In genomic region chr5:84673785-84674184, GRCh38 we compare ENCODE assay signal across 30 cellular contexts.
"Had no signal": no experiment of that assay in that cellular context is flagged by ENCODE, and none has a peak within 500 bp of the region (broad histone marks: within the 10 kb centered on the region; RNA-seq: fewer than 3 reads in every experiment).

No MANE protein-coding gene starts in this region.

- H3K27me3 ChIP-seq: brain microvascular endothelial cell, colonic mucosa, esophagus squamous epithelium had no signal

- H3K36me3 ChIP-seq: brain microvascular endothelial cell, colonic mucosa, esophagus squamous epithelium, WERI-Rb-1 had no signal

- ATAC-seq: activated CD4-positive, CD25-positive, alpha-beta regulatory T cell treated with anti-CD3 and anti-CD28 coated beads, Interleukin-2, amount 50 U/mL, for 24 hours; activated CD8-positive, alpha-beta T cell treated with anti-CD3 and anti-CD28 coated beads for 36 hours; activated T-cell treated with anti-CD3 and anti-CD28 coated beads, Interleukin-2, amount 50 U/mL, for 4 hours; activated T-helper 17 cell treated with anti-CD3 and anti-CD28 coated beads, Interleukin-2, amount 50 U/mL, for 72 hours; T-helper 17 cell had no signal

- H3K27ac ChIP-seq: brain microvascular endothelial cell, colonic mucosa, epithelial cell of prostate, esophagus squamous epithelium, WERI-Rb-1 had no signal

- DNase-seq: activated B cell treated with CpG ODN at 0.5 μM for 24 hours; activated CD4-positive, alpha-beta T cell treated with anti-CD3 and anti-CD28 coated beads for 48 hours; activated CD4-positive, alpha-beta T cell treated with anti-CD3 and anti-CD28 coated beads, Interleukin-2, amount 50 U/mL, for 1 hour; activated CD4-positive, alpha-beta T cell treated with anti-CD3 and anti-CD28 coated beads, Interleukin-2, amount 50 U/mL, for 48 hours; activated CD8-positive, alpha-beta memory T cell treated with anti-CD3 and anti-CD28 coated beads for 24 hours; activated CD8-positive, alpha-beta T cell treated with anti-CD3 and anti-CD28 coated beads for 36 hours; activated effector memory CD4-positive, alpha-beta T cell treated with Interleukin-2 at 50 U/mL for 16 hours; activated gamma-delta T cell treated with Interleukin-2 at 50 U/mL for 16 hours; activated naive CD4-positive, alpha-beta T cell treated with anti-CD3 and anti-CD28 coated beads, Interleukin-2, amount 50 U/mL, for 16 hours; activated naive CD4-positive, alpha-beta T cell treated with Interleukin-2 at 50 U/mL for 16 hours; activated T-cell treated with anti-CD3 and anti-CD28 coated beads, Interleukin-2, amount 50 U/mL, for 4 hours; amniotic stem cell; anterior cingulate cortex; brain microvascular endothelial cell; caudate nucleus; colonic mucosa; effector CD8-positive, alpha-beta T cell; esophagus squamous epithelium; foreskin melanocyte; head of caudate nucleus; T-helper 17 cell; T1000; WERI-Rb-1 had no signal

- H3K9me3 ChIP-seq: colonic mucosa, esophagus squamous epithelium had no signal

- FAIRE-seq: astrocyte, bronchial epithelial cell, endometrium, endothelial cell of umbilical vein had no signal

- H3K4me3 ChIP-seq: colonic mucosa, esophagus squamous epithelium had no signal

- H3K4me1 ChIP-seq: colonic mucosa, esophagus squamous epithelium had no signal
